Comparison of ENCODE assay signal across 7 cellular contexts in genomic region chr17:62703776-62704380, GRCh38.
DNase-seq lines count a peak whose midpoint lies in the region; ATAC-seq and TF ChIP-seq lines count a peak whose summit lies in the region.

No MANE protein-coding gene starts in this region.

- H3K4me3 ChIP-seq in WI38 (ENCODE audit: low read depth, low read length), result peak overlapping the region; percentile 66
- peak overlapping the region; percentile 52 for H3K4me3 ChIP-seq in kidney epithelial cell (ENCODE audit: low read depth, low read length)

- H3K27ac ChIP-seq in caudate nucleus (ENCODE audit: low read depth, low read length), result peak overlapping the region; percentile 44

- DNase-seq in NCI-H2081 treated with DMSO at 0.1 percent for 48 hours (lab: John Stamatoyannopoulos, UW) (peak; percentile 8), caudate nucleus (lab: John Stamatoyannopoulos, UW) (peak in 57 of 61 donors; percentile 18 to 82 (median 59)), kidney epithelial cell (ENCODE audit: low read depth) (no peak)
- DNase-seq in stimulated activated CD4-positive, alpha-beta T cell treated with anti-CD3 and anti-CD28 coated beads, Interleukin-15, amount 100 ng/mL, for 24 hours, result peak; percentile 80

- H3K27me3 ChIP-seq in kidney epithelial cell (ENCODE audit: control insufficient read depth, insufficient read depth, low read length), result no peaks in the 10 kb centered on the region

- ATAC-seq in GM18498 (IDR thresholded peaks at IDR 0.05; ENCODE audit: unreplicated experiment) (peak; percentile 91), HG02763 (IDR thresholded peaks at IDR 0.05; ENCODE audit: unreplicated experiment) (peak; percentile 86)

- H3K36me3 ChIP-seq in kidney epithelial cell (ENCODE audit: control insufficient read depth, insufficient read depth, low read length), result no peaks in the 10 kb centered on the region

- peak; percentile 74 for TF ChIP-seq CTCF in WI38 (IDR thresholded peaks at IDR 0.05; ENCODE audit: low read depth, low read length)
- TF ChIP-seq CTCF in kidney epithelial cell (IDR thresholded peaks at IDR 0.05; ENCODE audit: insufficient read depth, low read length, poor library complexity, severe bottlenecking), result peak; percentile 56
